ENCODE assay signal across 8 cellular contexts in the genomic region with DNA sequence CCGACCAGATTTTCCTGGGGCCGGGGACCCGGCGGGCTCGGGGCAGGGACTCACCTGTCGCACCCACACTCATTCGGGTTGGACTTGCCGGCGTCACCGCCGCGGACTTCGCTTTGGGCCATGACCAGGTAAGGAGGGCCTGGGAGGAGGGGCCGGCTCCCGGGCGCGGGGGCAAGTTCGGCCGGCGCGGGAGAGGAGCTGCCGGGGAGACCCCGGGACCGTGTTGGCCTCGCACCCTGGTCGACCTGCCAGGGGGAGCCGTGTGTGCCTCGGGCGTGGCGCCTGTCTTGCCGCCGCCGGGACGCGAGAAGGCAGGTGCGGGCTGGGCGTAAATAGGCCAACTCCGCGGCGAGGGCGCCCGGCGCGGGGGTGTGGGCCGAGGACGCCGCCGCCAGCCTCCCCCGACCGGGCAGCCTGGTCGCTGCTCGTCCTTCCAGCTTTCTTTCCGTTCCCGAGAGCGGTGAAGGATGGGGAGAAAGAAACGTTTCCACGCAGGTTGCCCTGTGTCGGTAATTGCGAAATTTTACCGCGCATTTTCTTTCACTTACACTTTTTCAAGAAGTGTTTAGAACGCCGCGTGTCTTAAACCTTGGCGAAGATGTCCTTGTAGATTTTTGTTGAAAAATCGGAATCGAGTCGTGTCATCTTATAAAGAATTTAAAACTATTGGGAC. TPM values are rescaled to one million over a fixed set of nuclear protein-coding genes. Genes with fewer than 3 reads are reported as not detected.
DNase-seq lines count a peak whose midpoint lies in the region; ATAC-seq, FAIRE-seq and TF ChIP-seq lines count a peak whose summit lies in the region.

No MANE protein-coding gene starts in this region.

- FAIRE-seq in small intestine (lab: Jason Lieb, UNC), result no peak
- FAIRE-seq in RCC 7860 (lab: Jason Lieb, UNC), result no peak

- H3K9ac ChIP-seq in iPS-18a (ENCODE audit: low read length), result peak overlapping the region; percentile 75

- 0% methylated on average over 63 to 68 of the region's 68 CpGs for WGBS in small intestine, 3 donors

- DNase-seq in AG20443 (ENCODE audit: low spot score), result peak; percentile 16
- DNase-seq in RWPE2 (ENCODE audit: low spot score), result no peak
- DNase-seq in astrocyte of the cerebellum (ENCODE audit: low read depth), result no peak
- DNase-seq in small intestine, result peak; percentile 61
- no peak for DNase-seq in RCC 7860 (ENCODE audit: low spot score)
- DNase-seq in SW 1271 (lab: John Stamatoyannopoulos, UW), result no peak

- H3K27ac ChIP-seq in RWPE2 (ENCODE audit: poor library complexity, severe bottlenecking) (peak overlapping the region; percentile 94), iPS-18a (ENCODE audit: low read length) (peak overlapping the region; percentile 96), small intestine (ENCODE audit: low read depth in 1 of 2, low read length in 1 of 2) (peak overlapping the region; percentile 96 to 98)

- no peaks in the 10 kb centered on the region for H3K9me3 ChIP-seq in RWPE2 (ENCODE audit: severe bottlenecking)
- H3K9me3 ChIP-seq in iPS-18a (ENCODE audit: control insufficient read depth, low read depth, low read length), result no peaks in the 10 kb centered on the region
- no peaks in the 10 kb centered on the region for H3K9me3 ChIP-seq in small intestine (ENCODE audit: control insufficient read depth, low read depth)

- no peak for TF ChIP-seq CTCF in RWPE2 (IDR thresholded peaks at IDR 0.05; ENCODE audit: poor library complexity, severe bottlenecking)
- no peak for TF ChIP-seq CTCF in astrocyte of the cerebellum (IDR thresholded peaks at IDR 0.05; ENCODE audit: low read depth, low read length, missing control alignments)

- H3K36me3 ChIP-seq in RWPE2 (ENCODE audit: low read depth), result peaks cover 30% of the 10 kb centered on the region
- peaks cover 22% of the 10 kb centered on the region for H3K36me3 ChIP-seq in iPS-18a (ENCODE audit: control insufficient read depth, low read depth, low read length)
- peaks cover 0 to 2% of the 10 kb centered on the region in 2 donors for H3K36me3 ChIP-seq in small intestine (ENCODE audit: control insufficient read depth in 2 of 2, insufficient read depth in 2 of 2, low read length in 2 of 2)

- no peaks in the 10 kb centered on the region for H3K4me1 ChIP-seq in RWPE2 (ENCODE audit: insufficient read depth, poor library complexity, severe bottlenecking)
- H3K4me1 ChIP-seq in iPS-18a (ENCODE audit: control insufficient read depth, low read depth, low read length), result peaks cover 6% of the 10 kb centered on the region
- no peaks in the 10 kb centered on the region for H3K4me1 ChIP-seq in small intestine (ENCODE audit: control insufficient read depth in 2 of 2, insufficient read depth in 1 of 2, low read depth in 1 of 2, low read length in 1 of 2)

- ATAC-seq in GM21723 (IDR thresholded peaks at IDR 0.05; ENCODE audit: unreplicated experiment), result peak; percentile 2
- no peak; the same call in 1 of the 3 replicates for ATAC-seq in RWPE2 (ENCODE audit: low read depth)

- in situ Hi-C loops in astrocyte of the cerebellum (cut with HindIII; ENCODE audit: low sequenced_read_pairs), result no loop called here

- H3K4me3 ChIP-seq in RWPE2 (ENCODE audit: severe bottlenecking) (peak overlapping the region; percentile 83), astrocyte of the cerebellum (ENCODE audit: low read depth, low read length) (peak overlapping the region; percentile 79), iPS-18a (ENCODE audit: low read length) (peak overlapping the region; percentile 90), small intestine (ENCODE audit: low read depth in 1 of 2, low read length in 2 of 2) (peak overlapping the region; percentile 88 to 92)

- H3K27me3 ChIP-seq in RWPE2 (ENCODE audit: insufficient read depth, poor library complexity, severe bottlenecking) (no peaks in the 10 kb centered on the region), iPS-18a (ENCODE audit: control insufficient read depth, insufficient read depth, low read length) (no peaks in the 10 kb centered on the region), small intestine (ENCODE audit: control insufficient read depth in 2 of 2, insufficient read depth in 2 of 2, low read length in 2 of 2) (no peaks in the 10 kb centered on the region)

RNA-seq across cellular contexts. Expression of a gene that starts 0.6 kb away (rescaled TPM):
- polyA plus RNA-seq in small intestine, result 10 to 100 TPM; 12.3 to 22.5 (median 14.9) TPM

Comparison
In these comparisons a context has a peak if more than half of its experiments do, and no peak if none do; other contexts are left out.
1. DNase-seq: peak in AG20443 (single experiment) and small intestine (single experiment); none in RWPE2 (single experiment), astrocyte of the cerebellum (single experiment), RCC 7860 (single experiment) and SW 1271 (0 of 2).
2. Peak in every context shown above with its lines, with median percentiles within 50 percentile points of each other: H3K27ac ChIP-seq and H3K4me3 ChIP-seq.